ENCODE assay signal across 15 cellular contexts in the genomic region with DNA sequence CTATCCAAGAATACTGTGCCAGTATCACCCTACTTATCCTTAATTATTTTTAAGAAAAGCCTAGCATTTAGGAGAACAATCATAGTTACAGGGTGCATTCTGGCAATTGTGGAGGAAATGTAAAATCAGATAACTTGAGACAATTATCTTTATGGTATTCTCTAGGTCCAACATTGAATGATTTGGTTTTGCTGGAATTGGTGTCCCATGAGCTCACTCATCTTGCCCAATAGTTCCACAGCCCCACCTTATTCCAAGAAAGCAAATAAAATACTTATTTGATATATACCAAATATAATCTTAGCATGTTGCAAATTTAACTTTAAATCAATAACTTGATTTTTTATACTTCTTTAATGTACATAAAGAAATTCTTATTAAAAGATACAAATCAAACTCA.
A peak's percentile ranks its signal among the peaks of the same experiment; 100 is the strongest.
DNase-seq lines count a peak whose midpoint lies in the region; ATAC-seq and TF ChIP-seq lines count a peak whose summit lies in the region.
"Had no signal": no experiment of that assay in that cellular context is flagged by ENCODE, and none has a peak within 500 bp of the region (broad histone marks: within the 10 kb centered on the region; RNA-seq: fewer than 3 reads in every experiment).

No MANE protein-coding gene starts in this region.

- no peak for TF ChIP-seq RAD21 in SK-N-SH (IDR thresholded peaks at IDR 0.05; ENCODE audit: low read length)
- TF ChIP-seq RAD21 in Ishikawa (IDR thresholded peaks at IDR 0.05; ENCODE audit: low read depth) = no peak

- H3K79me2 ChIP-seq in SK-N-SH (ENCODE audit: insufficient read depth) (no peaks in the 10 kb centered on the region), smooth muscle cell (ENCODE audit: low read depth) (no peaks in the 10 kb centered on the region)

- TF ChIP-seq CTCF in SK-N-SH (IDR thresholded peaks at IDR 0.05) (no peak), fibroblast of the aortic adventitia (IDR thresholded peaks at IDR 0.05; ENCODE audit: insufficient read depth, low read length) (no peak), smooth muscle cell (IDR thresholded peaks at IDR 0.05; ENCODE audit: borderline replicate concordance, insufficient read depth, poor library complexity, severe bottlenecking) (no peak)

- H3K4me3 ChIP-seq in SK-N-SH (ENCODE audit: low read depth in 2 of 2, low read length in 1 of 2) (0 out of 4 replicates have a peak overlapping the region, but pooled peaks of 1 of the 2 experiments have one; percentile 4), fibroblast of the aortic adventitia (ENCODE audit: low read depth, low read length) (no peak overlapping the region), smooth muscle cell (no peak overlapping the region)
- H3K4me3 ChIP-seq: ascending aorta, ovary, upper lobe of left lung had no signal

- H3F3A ChIP-seq in SK-N-SH (replicated peaks; ENCODE audit: insufficient read depth) (peaks cover 57% of the 10 kb centered on the region), smooth muscle cell (ENCODE audit: low read depth) (no peaks in the 10 kb centered on the region)

- H3K4me1 ChIP-seq in SK-N-SH (ENCODE audit: control insufficient read depth in 1 of 2, insufficient read depth in 2 of 2, low read depth in 1 of 2, low read length in 1 of 2) (peaks cover 17 to 59% of the 10 kb centered on the region in 2 experiments), smooth muscle cell (ENCODE audit: low read depth) (peaks cover 5% of the 10 kb centered on the region)
- H3K4me1 ChIP-seq: ascending aorta, upper lobe of left lung had no signal

- POLR2A ChIA-PET in SK-N-SH (lab: Yijun Ruan, JAX) = no interaction called here

- CTCF ChIA-PET in SK-N-SH (lab: Yijun Ruan, JAX) = no interaction called here

- H3K9ac ChIP-seq in SK-N-SH = peak overlapping the region; percentile 65; the same call in 1 of the 2 replicates
- no peak overlapping the region for H3K9ac ChIP-seq in smooth muscle cell (ENCODE audit: low read depth)

- H3K4me2 ChIP-seq in SK-N-SH (peak overlapping the region; percentile 72), smooth muscle cell (peak overlapping the region; percentile 72)

- H3K36me3 ChIP-seq in SK-N-SH (replicated peaks in 1 of 2; ENCODE audit: control insufficient read depth in 1 of 2, insufficient read depth in 2 of 2, low read length in 1 of 2) (no peaks in the 10 kb centered on the region), smooth muscle cell (ENCODE audit: low read depth) (no peaks in the 10 kb centered on the region)
- H3K36me3 ChIP-seq: ascending aorta, ovary, upper lobe of left lung had no signal

- no peaks in the 10 kb centered on the region for H3K9me2 ChIP-seq in SK-N-SH

- H2AFZ ChIP-seq in SK-N-SH (ENCODE audit: low read depth) = peak overlapping the region; percentile 38; the same call in 1 of the 2 replicates
- H2AFZ ChIP-seq in smooth muscle cell (ENCODE audit: low read depth) = no peak overlapping the region

- H4K20me1 ChIP-seq in SK-N-SH (ENCODE audit: insufficient read depth) (no peaks in the 10 kb centered on the region), smooth muscle cell (ENCODE audit: low read depth) (no peaks in the 10 kb centered on the region)

- DNase-seq in SK-N-SH = no peak
- peak; percentile 45 for DNase-seq in fibroblast of the aortic adventitia (ENCODE audit: low read depth)
- no peak for DNase-seq in smooth muscle cell (lab: John Stamatoyannopoulos, UW; ENCODE audit: unreplicated experiment)
- DNase-seq in ecto neural progenitor cell (ENCODE audit: low spot score) = no peak
- no peak for DNase-seq in midbrain (lab: John Stamatoyannopoulos, UW)
- DNase-seq: activated CD4-positive, alpha-beta T cell treated with anti-CD3 and anti-CD28 coated beads, Interleukin-2, amount 50 U/mL, for 1 hour; cerebellar nuclear complex; naive thymus-derived CD8-positive, alpha-beta T cell; NCI-H524 treated with DMSO at 0.1 percent for 48 hours; ovary; upper lobe of left lung had no signal

- no peaks in the 10 kb centered on the region for H3K9me3 ChIP-seq in SK-N-SH
- no peaks in the 10 kb centered on the region for H3K9me3 ChIP-seq in smooth muscle cell (replicated peaks; ENCODE audit: low read depth)
- H3K9me3 ChIP-seq: ascending aorta, ovary, upper lobe of left lung had no signal

- TF ChIP-seq EP300 in SK-N-SH (IDR thresholded peaks at IDR 0.05; ENCODE audit: borderline replicate concordance in 1 of 2, low read depth in 1 of 2, low read length in 1 of 2) = no peak
- TF ChIP-seq EP300 in Ishikawa (IDR thresholded peaks at IDR 0.05; ENCODE audit: borderline replicate concordance) = no peak

- no peaks in the 10 kb centered on the region for H3K27me3 ChIP-seq in SK-N-SH (ENCODE audit: insufficient read depth)
- H3K27me3 ChIP-seq in smooth muscle cell (ENCODE audit: low read depth) = no peaks in the 10 kb centered on the region
- H3K27me3 ChIP-seq: ascending aorta, ovary, upper lobe of left lung had no signal

- H3K27ac ChIP-seq in SK-N-SH (ENCODE audit: low read depth in 2 of 2, low read length in 1 of 2) (peak overlapping the region; percentile 73 to 92; a peak in 3 of 4 replicates), smooth muscle cell (ENCODE audit: low read depth) (no peak overlapping the region)
- H3K27ac ChIP-seq: ascending aorta, ovary, upper lobe of left lung had no signal

- ATAC-seq in SK-N-SH treated with all-trans-retinoic acid at 6 μM for 48 hours (no peak), HG02623 (IDR thresholded peaks at IDR 0.05; ENCODE audit: unreplicated experiment) (no peak)
- ATAC-seq: naive thymus-derived CD8-positive, alpha-beta T cell had no signal

TF ChIP-seq in SK-N-SH, 30 proteins besides CTCF, POLR2A, EP300 and RAD21:
- TF ChIP-seq, protein P1, sequence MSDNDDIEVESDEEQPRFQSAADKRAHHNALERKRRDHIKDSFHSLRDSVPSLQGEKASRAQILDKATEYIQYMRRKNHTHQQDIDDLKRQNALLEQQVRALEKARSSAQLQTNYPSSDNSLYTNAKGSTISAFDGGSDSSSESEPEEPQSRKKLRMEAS (IDR thresholded peaks at IDR 0.05; ENCODE audit: low read depth) = no peak
- TF ChIP-seq SIN3A (IDR thresholded peaks at IDR 0.05; ENCODE audit: borderline replicate concordance, low read depth, low read length) (no peak), NFIC (IDR thresholded peaks at IDR 0.05; ENCODE audit: borderline replicate concordance) (0 out of 2 replicates have a peak, but pooled peaks have one; percentile 35), RCOR1 (IDR thresholded peaks at IDR 0.05; ENCODE audit: low read length) (no peak), GATA2 (CRISPR knock-in tag; IDR thresholded peaks at IDR 0.05) (no peak), TEAD4 (IDR thresholded peaks at IDR 0.05; ENCODE audit: borderline replicate concordance, insufficient read depth) (no peak), FOSL2 (IDR thresholded peaks at IDR 0.05; ENCODE audit: borderline replicate concordance, low read depth) (peak; percentile 16; the same call in 1 of the 2 replicates), TAF1 (IDR thresholded peaks at IDR 0.05; ENCODE audit: borderline replicate concordance, low read depth, low read length) (no peak), NRF1 (IDR thresholded peaks at IDR 0.05; ENCODE audit: low read depth, low read length) (no peak)

TF ChIP-seq in SK-N-SH treated with all-trans-retinoic acid at 6 μM for 48 hours, 23 proteins besides CTCF, POLR2A, EP300 and RAD21 (continues in another document):
- no peak for TF ChIP-seq ZNF70 (CRISPR knock-in tag; IDR thresholded peaks at IDR 0.05)
- TF ChIP-seq ZNF565 (CRISPR knock-in tag; conservative IDR thresholded peaks at IDR 0.05; ENCODE audit: low read depth) = no peak
- TF ChIP-seq ESRRG (CRISPR knock-in tag; IDR thresholded peaks at IDR 0.05) = no peak
- TF ChIP-seq ZC3H10 (CRISPR knock-in tag; IDR thresholded peaks at IDR 0.05) = no peak
- no peak for TF ChIP-seq RARB (CRISPR knock-in tag; IDR thresholded peaks at IDR 0.05)
- TF ChIP-seq ZFP3 (CRISPR knock-in tag; IDR thresholded peaks at IDR 0.05) = no peak

TF ChIP-seq in Ishikawa, 13 proteins besides CTCF, POLR2A, EP300 and RAD21:
- TF ChIP-seq, protein P2, sequence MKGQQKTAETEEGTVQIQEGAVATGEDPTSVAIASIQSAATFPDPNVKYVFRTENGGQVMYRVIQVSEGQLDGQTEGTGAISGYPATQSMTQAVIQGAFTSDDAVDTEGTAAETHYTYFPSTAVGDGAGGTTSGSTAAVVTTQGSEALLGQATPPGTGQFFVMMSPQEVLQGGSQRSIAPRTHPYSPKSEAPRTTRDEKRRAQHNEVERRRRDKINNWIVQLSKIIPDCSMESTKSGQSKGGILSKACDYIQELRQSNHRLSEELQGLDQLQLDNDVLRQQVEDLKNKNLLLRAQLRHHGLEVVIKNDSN (IDR thresholded peaks at IDR 0.05) = no peak
- 0 out of 2 replicates have a peak, but pooled peaks have one; percentile 4 for TF ChIP-seq CEBPB (IDR thresholded peaks at IDR 0.05)
- no peak for TF ChIP-seq NFIC (IDR thresholded peaks at IDR 0.05)
- TF ChIP-seq TCF12 (IDR thresholded peaks at IDR 0.05; ENCODE audit: low read depth) = no peak
- no peak for TF ChIP-seq EGR1 (IDR thresholded peaks at IDR 0.05)
